In genomic region chr17:13601776-13602551, GRCh38 we compare ENCODE assay signal across 7 cellular contexts. TPM values are rescaled to one million over a fixed set of nuclear protein-coding genes. Genes with fewer than 3 reads are reported as not detected.
DNase-seq lines count a peak whose midpoint lies in the region; ATAC-seq, FAIRE-seq and TF ChIP-seq lines count a peak whose summit lies in the region.

TSS of gene HS3ST3A1 (minus strand) at chr17:13601929. CDS start at chr17:13601129, 800 bp downstream.

- 1% methylated on average over 32 to 61 of the region's 61 CpGs for WGBS in pancreas, 2 donors

- no peak within 1 kb of the TSS for H3K27ac ChIP-seq in pancreas

- peaks cover 0 to 51% (median 5%) of the 10 kb centered on the region in 4 donors for H3K27me3 ChIP-seq in pancreas

- H3K9me3 Mint-ChIP-seq in activated CD8-positive, alpha-beta T cell treated with anti-CD3 and anti-CD28 coated beads, Interleukin-2, amount 10 ng/mL, durations not matched to agents 7 days and 5 days (ENCODE audit: insufficient read depth) = no peaks in the 10 kb centered on the region

- no peaks in the 10 kb centered on the region for H3K36me3 Mint-ChIP-seq in activated CD8-positive, alpha-beta T cell treated with anti-CD3 and anti-CD28 coated beads, Interleukin-2, amount 10 ng/mL, durations not matched to agents 7 days and 5 days (ENCODE audit: low read depth)

- no peak for TF ChIP-seq CTCF in pancreas (IDR thresholded peaks at IDR 0.05)

- H3K4me3 Mint-ChIP-seq in activated CD8-positive, alpha-beta T cell treated with anti-CD3 and anti-CD28 coated beads, Interleukin-2, amount 10 ng/mL, durations not matched to agents 7 days and 5 days = peak within 1 kb of the TSS; percentile 51

- CTCF ChIA-PET in activated CD8-positive, alpha-beta T cell treated with anti-CD3 and anti-CD28 coated beads, Interleukin-2, amount 10 ng/mL, durations not matched to agents 7 days and 5 days (lab: Charles Lee) = no interaction called here

- no peaks in the 10 kb centered on the region for H3K9me3 ChIP-seq in pancreas

- H3K4me1 Mint-ChIP-seq in activated CD8-positive, alpha-beta T cell treated with anti-CD3 and anti-CD28 coated beads, Interleukin-2, amount 10 ng/mL, durations not matched to agents 7 days and 5 days (ENCODE audit: low read depth) = peaks cover 9% of the 10 kb centered on the region

- POLR2A ChIA-PET in activated CD8-positive, alpha-beta T cell treated with anti-CD3 and anti-CD28 coated beads, Interleukin-2, amount 10 ng/mL, durations not matched to agents 7 days and 5 days (lab: Charles Lee) = no interaction called here

- peak within 1 kb of the TSS in 3 of 4 donors; percentile 6 to 42 (median 23) for H3K4me3 ChIP-seq in pancreas

- intact Hi-C loops in Right ventricle myocardium inferior (cut with DNase I) (no loop called here), pancreas (cut with DNase I) (no loop called here)

- peak within 1 kb of the TSS; percentile 43 for H3K27ac Mint-ChIP-seq in activated CD8-positive, alpha-beta T cell treated with anti-CD3 and anti-CD28 coated beads, Interleukin-2, amount 10 ng/mL, durations not matched to agents 7 days and 5 days

- peaks cover 0 to 7% (median 0%) of the 10 kb centered on the region in 3 donors for H3K4me1 ChIP-seq in pancreas

- ATAC-seq in activated CD8-positive, alpha-beta T cell treated with anti-CD3 and anti-CD28 coated beads, Interleukin-2, amount 10 ng/mL, durations not matched to agents 7 days and 5 days = peak; percentile 53
- peak; percentile 63 for ATAC-seq in Right ventricle myocardium inferior
- ATAC-seq in pancreas = peak in 3 of 4 donors; percentile 67 to 85 (median 70)
- ATAC-seq in HG03095 (IDR thresholded peaks at IDR 0.05; ENCODE audit: unreplicated experiment) = no peak

- DNase-seq in HT1080 (ENCODE audit: low read depth) = peak; percentile 96
- peak; percentile 21 for DNase-seq in activated CD8-positive, alpha-beta T cell treated with anti-CD3 and anti-CD28 coated beads, Interleukin-2, amount 10 ng/mL, durations not matched to agents 7 days and 5 days
- DNase-seq in Right ventricle myocardium inferior (ENCODE audit: missing footprints) = peak; percentile 55
- DNase-seq in pancreas = peak in 3 of 6 donors; percentile 21 to 70 (median 62)
- no peak for DNase-seq in Ammon's horn (ENCODE audit: low spot score)
- DNase-seq in NCI-H1694 treated with DMSO at 0.1 percent for 48 hours (lab: John Stamatoyannopoulos, UW) = no peak

- no peaks in the 10 kb centered on the region for H3K36me3 ChIP-seq in pancreas

- FAIRE-seq in pancreas (lab: Jason Lieb, UNC) = no peak

- H3K27me3 Mint-ChIP-seq in activated CD8-positive, alpha-beta T cell treated with anti-CD3 and anti-CD28 coated beads, Interleukin-2, amount 10 ng/mL, durations not matched to agents 7 days and 5 days (ENCODE audit: low read depth) = peaks cover 51% of the 10 kb centered on the region

RNA-seq across cellular contexts. Expression of gene HS3ST3A1, which starts in this region (rescaled TPM):
- 163 and 187 TPM in 2 replicates for total RNA-seq in HT1080 (2014; rRNA removed; shearing (Covaris generic))
- polyA plus RNA-seq in HT1080 (2015; cell fraction: cytosol; rRNA removed) = 90.6 and 103 TPM in 2 replicates
- polyA plus RNA-seq in HT1080 (2015; cell fraction: nucleus; rRNA removed) = 60.6 and 66.1 TPM in 2 replicates
- total RNA-seq in activated CD8-positive, alpha-beta T cell treated with anti-CD3 and anti-CD28 coated beads, Interleukin-2, amount 10 ng/mL, durations not matched to agents 7 days and 5 days = not detected
- total RNA-seq in Right ventricle myocardium inferior (0.57 TPM), pancreas (1 to 10 TPM in 1 of 6 donors, under 1 TPM in 3, not detected in 2; 0.12 to 1.1 (median 0.24) TPM)
- polyA plus RNA-seq in pancreas = under 1 TPM in 1 of 2 donors, not detected in 1; 0.05 TPM

Comparison
In these comparisons a context has a peak if more than half of its experiments do, and no peak if none do; other contexts are left out.
1. RNA of gene HS3ST3A1 (total RNA-seq): 163 to 187 TPM in HT1080; 0.57 TPM in Right ventricle myocardium inferior (single experiment), 0.12 to 1.1 TPM in pancreas and not detected in activated CD8-positive, alpha-beta T cell treated with anti-CD3 and anti-CD28 coated beads, Interleukin-2, amount 10 ng/mL, durations not matched to agents 7 days and 5 days; every median in the first group is over 10 times any median in the second.
2. Peak in DNase-seq and ATAC-seq in activated CD8-positive, alpha-beta T cell treated with anti-CD3 and anti-CD28 coated beads, Interleukin-2, amount 10 ng/mL, durations not matched to agents 7 days and 5 days; RNA of the gene not detected or under 1 TPM.
3. Peak in DNase-seq and ATAC-seq in Right ventricle myocardium inferior; RNA of the gene not detected or under 1 TPM.